Comparison of ENCODE assay signal across 3 cellular contexts in genomic region chr21:32981096-32981495, GRCh38. TPM values are rescaled to one million over a fixed set of nuclear protein-coding genes. Genes with fewer than 3 reads are reported as not detected.
"Had no signal": no experiment of that assay in that cellular context is flagged by ENCODE, and none has a peak within 500 bp of the region (broad histone marks: within the 10 kb centered on the region; RNA-seq: fewer than 3 reads in every experiment).

No MANE protein-coding gene starts in this region.

- DNase-seq: GDM1 had no signal

- ATAC-seq: GM12878 had no signal

- H3K4me3 ChIP-seq: GM12878 had no signal

RNA-seq across cellular contexts. Expression of gene OLIG2, which starts 44.6 kb away (rescaled TPM):
- total RNA-seq: G401, GM12878 had no signal
- polyA plus RNA-seq: GM12878 had no signal
